16 cellular contexts compared by ENCODE assay signal in genomic region chr6:56992703-56993102, GRCh38. TPM values are rescaled to one million over a fixed set of nuclear protein-coding genes. Genes with fewer than 3 reads are reported as not detected.
DNase-seq lines count a peak whose midpoint lies in the region; FAIRE-seq and TF ChIP-seq lines count a peak whose summit lies in the region.
"Had no signal": no experiment of that assay in that cellular context is flagged by ENCODE, and none has a peak within 500 bp of the region (broad histone marks: within the 10 kb centered on the region; RNA-seq: fewer than 3 reads in every experiment).

No MANE protein-coding gene starts in this region.

- no peaks in the 10 kb centered on the region for H3K27me3 Mint-ChIP-seq in osteocyte (ENCODE audit: unreplicated experiment)
- no peaks in the 10 kb centered on the region for H3K27me3 Mint-ChIP-seq in chondrocyte (ENCODE audit: low read depth)

- no peaks in the 10 kb centered on the region for H3K36me3 ChIP-seq in bronchial epithelial cell (ENCODE audit: control insufficient read depth, insufficient read depth, low read length)

- H3K4me1 Mint-ChIP-seq in osteocyte (ENCODE audit: unreplicated experiment), result peaks cover 15% of the 10 kb centered on the region
- peaks cover 12% of the 10 kb centered on the region for H3K4me1 Mint-ChIP-seq in chondrocyte (ENCODE audit: low read depth)
- H3K4me1 Mint-ChIP-seq: H9 had no signal

- DNase-seq in LHCN-M2 (ENCODE audit: low read depth) (peak; percentile 10), bronchial epithelial cell (ENCODE audit: low read depth) (peak; percentile 25), osteocyte (ENCODE audit: extremely low spot score, unreplicated experiment) (no peak), chondrocyte (ENCODE audit: low spot score) (no peak), NCI-H1694 treated with DMSO at 0.1 percent for 48 hours (lab: John Stamatoyannopoulos, UW) (no peak), G401 (ENCODE audit: low spot score) (no peak)
- DNase-seq: AML-193; Caco-2; CD4-positive, alpha-beta T cell; GF-D8; H9; KG1 had no signal

- H3K9me3 Mint-ChIP-seq in osteocyte (ENCODE audit: unreplicated experiment) (no peaks in the 10 kb centered on the region), chondrocyte (ENCODE audit: low read depth) (no peaks in the 10 kb centered on the region)
- H3K9me3 Mint-ChIP-seq: CD4-positive, alpha-beta T cell; H9 had no signal

- H3K36me3 Mint-ChIP-seq in osteocyte (ENCODE audit: unreplicated experiment) (peaks cover 12% of the 10 kb centered on the region), chondrocyte (ENCODE audit: low read depth) (peaks cover 13% of the 10 kb centered on the region)

- H3K4me3 ChIP-seq in bronchial epithelial cell (ENCODE audit: low read depth, low read length), result no peak overlapping the region

- in situ Hi-C loops in G401 (cut with HindIII; ENCODE audit: low sequenced_read_pairs), result no loop called here

- peak; percentile 23 for FAIRE-seq in G401.6 (lab: Jason Lieb, UNC)
- FAIRE-seq in bronchial epithelial cell (lab: Jason Lieb, UNC), result no peak
- FAIRE-seq: D721Med, H1, HepG2 had no signal

- no peak for TF ChIP-seq CTCF in bronchial epithelial cell (IDR thresholded peaks at IDR 0.05; ENCODE audit: insufficient read depth, low read length, severe bottlenecking)
- TF ChIP-seq CTCF in osteocyte (IDR thresholded peaks at IDR 0.05), result no peak
- TF ChIP-seq CTCF in chondrocyte (IDR thresholded peaks at IDR 0.05), result no peak

- H3K27ac Mint-ChIP-seq in osteocyte (ENCODE audit: unreplicated experiment), result peak overlapping the region; percentile 58
- H3K27ac Mint-ChIP-seq in chondrocyte (ENCODE audit: unreplicated experiment), result no peak overlapping the region
- H3K27ac Mint-ChIP-seq: CD4-positive, alpha-beta T cell; H9 had no signal

- no peak overlapping the region for H3K4me3 Mint-ChIP-seq in osteocyte (ENCODE audit: unreplicated experiment)
- no peak overlapping the region for H3K4me3 Mint-ChIP-seq in chondrocyte (ENCODE audit: unreplicated experiment)
- H3K4me3 Mint-ChIP-seq: CD4-positive, alpha-beta T cell; H9 had no signal

- H3K27me3 ChIP-seq in bronchial epithelial cell (ENCODE audit: control insufficient read depth, insufficient read depth, low read length), result no peaks in the 10 kb centered on the region

RNA-seq across cellular contexts. Expression of gene BEND6, which starts 37.8 kb away (rescaled TPM):
- total RNA-seq in LHCN-M2 (2014; rRNA removed) (8.7 and 14.1 TPM in 2 replicates), bronchial epithelial cell (0.53 and 1.3 TPM in 2 replicates), osteocyte (7.0 and 9.2 TPM in 2 replicates), chondrocyte (8.9 to 15.8 TPM (median 10.9 TPM) in 3 replicates)
- polyA plus RNA-seq in LHCN-M2 (2012), result 6.2 TPM
- 6.4 and 12.6 TPM in 2 replicates for total RNA-seq in G401 (2014; rRNA removed; shearing (Covaris generic))
- total RNA-seq: Caco-2; CD4-positive, alpha-beta T cell had no signal

RNA-seq across cellular contexts. Expression of gene KIAA1586, which starts 53.8 kb away (rescaled TPM):
- total RNA-seq in LHCN-M2 (2014; rRNA removed), result 15.2 and 16.1 TPM in 2 replicates
- polyA plus RNA-seq in LHCN-M2 (2012), result 3.9 TPM
- 4.1 and 4.5 TPM in 2 replicates for total RNA-seq in bronchial epithelial cell
- 15.7 and 18.1 TPM in 2 replicates for total RNA-seq in osteocyte
- total RNA-seq in chondrocyte, result 12.6 to 18.6 TPM (median 13.4 TPM) in 3 replicates
- 12.2 and 27.4 TPM in 2 replicates for total RNA-seq in G401 (2014; rRNA removed; shearing (Covaris generic))

Comparison
In these comparisons a context has a peak if more than half of its experiments do, and no peak if none do; other contexts are left out.
1. DNase-seq: peak in LHCN-M2 (single experiment) and bronchial epithelial cell (single experiment); none in osteocyte (single experiment), chondrocyte (single experiment), NCI-H1694 treated with DMSO at 0.1 percent for 48 hours (single experiment) and G401 (single experiment).